11 cellular contexts compared by ENCODE assay signal in genomic region chr1:66437136-66437401, GRCh38.
DNase-seq lines count a peak whose midpoint lies in the region; ATAC-seq and FAIRE-seq lines count a peak whose summit lies in the region.
"Had no signal": no experiment of that assay in that cellular context is flagged by ENCODE, and none has a peak within 500 bp of the region (broad histone marks: within the 10 kb centered on the region; RNA-seq: fewer than 3 reads in every experiment).

No MANE protein-coding gene starts in this region.

- FAIRE-seq in GM19239 (lab: Jason Lieb, UNC) = peak; percentile 39
- FAIRE-seq: K562 had no signal

- ATAC-seq in HG02870 (IDR thresholded peaks at IDR 0.05; ENCODE audit: unreplicated experiment) = peak; percentile 14
- ATAC-seq: K562 had no signal

- in situ Hi-C loops in KBM-7 (cut with MboI; ENCODE audit: low pct_unique_long_range_greater_than_20kb, low sequenced_read_pairs) = no loop called here

- peak; percentile 24 for DNase-seq in ELR (ENCODE audit: low read depth)
- DNase-seq in GM19239 (ENCODE audit: insufficient read length, low spot score) = no peak
- peak; percentile 35 for DNase-seq in RPMI7951 (ENCODE audit: low read depth)
- DNase-seq in NCI-H2029 treated with DMSO at 0.1 percent for 48 hours (lab: John Stamatoyannopoulos, UW) = no peak
- DNase-seq in NCI-H345 (lab: John Stamatoyannopoulos, UW) = no peak
- DNase-seq in KBM-7 = no peak
- no peak for DNase-seq in NCI-H2227 treated with DMSO at 0.1 percent for 48 hours (lab: John Stamatoyannopoulos, UW)
- DNase-seq: aorta, NCI-H1092 treated with DMSO at 0.1 percent for 48 hours had no signal

Comparison
In these comparisons a context has a peak if more than half of its experiments do, and no peak if none do; other contexts are left out.
1. DNase-seq: peak in ELR (single experiment) and RPMI7951 (single experiment); none in GM19239 (single experiment), NCI-H2029 treated with DMSO at 0.1 percent for 48 hours (single experiment), NCI-H345 (single experiment), KBM-7 (single experiment) and NCI-H2227 treated with DMSO at 0.1 percent for 48 hours (single experiment).